ENCODE assay signal across 11 cellular contexts in genomic region chrX:66016905-66017658, GRCh38. TPM values are rescaled to one million over a fixed set of nuclear protein-coding genes. Genes with fewer than 3 reads are reported as not detected.
DNase-seq lines count a peak whose midpoint lies in the region; ATAC-seq and TF ChIP-seq lines count a peak whose summit lies in the region.
"Had no signal": no experiment of that assay in that cellular context is flagged by ENCODE, and none has a peak within 500 bp of the region (broad histone marks: within the 10 kb centered on the region; RNA-seq: fewer than 3 reads in every experiment).

No MANE protein-coding gene starts in this region.

- peak overlapping the region; percentile 28 for H3K4me3 ChIP-seq in duodenal mucosa (ENCODE audit: low read depth in 1 of 2, low read length in 2 of 2)
- no peak overlapping the region for H3K4me3 ChIP-seq in Caco-2 (ENCODE audit: low read depth, low read length)
- H3K4me3 ChIP-seq: cardiac muscle cell had no signal

- H3K27me3 ChIP-seq in duodenal mucosa (ENCODE audit: control insufficient read depth in 1 of 2, insufficient read depth in 2 of 2, low read length in 2 of 2) (no peaks in the 10 kb centered on the region), Caco-2 (replicated peaks; ENCODE audit: control insufficient read depth, insufficient read depth, low read length) (no peaks in the 10 kb centered on the region)
- H3K27me3 ChIP-seq: cardiac muscle cell had no signal

- H3K4me1 ChIP-seq in duodenal mucosa (ENCODE audit: control insufficient read depth in 1 of 2, insufficient read depth in 2 of 2, low read length in 2 of 2) (no peaks in the 10 kb centered on the region), Caco-2 (no peaks in the 10 kb centered on the region)

- no TSS peak for BruUV-seq in Caco-2 (replicated peaks; lab: Mats Ljungman, UMichigan)

- intact Hi-C loops in Caco-2 (cut with micrococcal nuclease; ENCODE audit: unreplicated experiment), result no loop called here

- H3K36me3 ChIP-seq in duodenal mucosa (ENCODE audit: control insufficient read depth in 1 of 2, insufficient read depth in 2 of 2, low read length in 2 of 2) (no peaks in the 10 kb centered on the region), Caco-2 (ENCODE audit: control insufficient read depth, insufficient read depth, low read length) (no peaks in the 10 kb centered on the region)
- H3K36me3 ChIP-seq: cardiac muscle cell had no signal

- no peak for DNase-seq in glutamatergic neuron
- DNase-seq in stimulated activated CD4-positive, alpha-beta T cell treated with anti-CD3 and anti-CD28 coated beads, Interleukin-4, amount 100 ng/mL, for 24 hours, result no peak
- no peak for DNase-seq in Caco-2
- DNase-seq in NCI-H2107 treated with DMSO at 0.1 percent for 48 hours (lab: John Stamatoyannopoulos, UW; ENCODE audit: unreplicated experiment), result no peak
- DNase-seq: hippocampal formation, NCI-H510A treated with DMSO at 0.1 percent for 48 hours had no signal

- CTCF ChIA-PET in Caco-2 (lab: Charles Lee), result no interaction called here

- H3K4me1 Mint-ChIP-seq in IgD-negative memory B cell (peaks cover 73 to 93% (median 82%) of the 10 kb centered on the region in 3 donors), glutamatergic neuron (ENCODE audit: low read depth, unreplicated experiment) (peaks cover 1% of the 10 kb centered on the region), Caco-2 (ENCODE audit: low read depth, unreplicated experiment) (no peaks in the 10 kb centered on the region)

- H3K27ac Mint-ChIP-seq in IgD-negative memory B cell, result peak overlapping the region; percentile 74 to 93 (median 88)
- no peak overlapping the region for H3K27ac Mint-ChIP-seq in glutamatergic neuron (ENCODE audit: unreplicated experiment)
- no peak overlapping the region for H3K27ac Mint-ChIP-seq in Caco-2 (ENCODE audit: unreplicated experiment)

- POLR2A ChIA-PET in Caco-2 (lab: Charles Lee), result no interaction called here

- no peak overlapping the region for H3K9ac ChIP-seq in duodenal mucosa (ENCODE audit: low read depth in 1 of 2, low read length in 2 of 2)

- TF ChIP-seq CTCF in C4-2B (conservative IDR thresholded peaks at IDR 0.05) (peak; percentile 12; the same call in 1 of the 2 replicates), glutamatergic neuron (IDR thresholded peaks at IDR 0.05; ENCODE audit: partially characterized antibody, unreplicated experiment) (no peak), Caco-2 (IDR thresholded peaks at IDR 0.05; ENCODE audit: insufficient read depth in 1 of 2, low read depth in 1 of 2, low read length in 1 of 2, severe bottlenecking in 1 of 2, unreplicated experiment in 1 of 2) (no peak)

- no peaks in the 10 kb centered on the region for H3K9me3 ChIP-seq in duodenal mucosa (ENCODE audit: control insufficient read depth in 1 of 2, low read length in 2 of 2)
- no peaks in the 10 kb centered on the region for H3K9me3 ChIP-seq in Caco-2

- H3K36me3 Mint-ChIP-seq in IgD-negative memory B cell, result peaks cover 4% of the 10 kb centered on the region
- no peaks in the 10 kb centered on the region for H3K36me3 Mint-ChIP-seq in glutamatergic neuron (ENCODE audit: unreplicated experiment)
- H3K36me3 Mint-ChIP-seq in Caco-2 (ENCODE audit: insufficient read depth, unreplicated experiment), result no peaks in the 10 kb centered on the region

- H3K27me3 Mint-ChIP-seq in IgD-negative memory B cell (peaks cover 6% of the 10 kb centered on the region), glutamatergic neuron (ENCODE audit: unreplicated experiment) (peaks cover 2% of the 10 kb centered on the region), Caco-2 (ENCODE audit: insufficient read depth, unreplicated experiment) (no peaks in the 10 kb centered on the region)

- H3K9me3 Mint-ChIP-seq in IgD-negative memory B cell, result no peaks in the 10 kb centered on the region
- no peaks in the 10 kb centered on the region for H3K9me3 Mint-ChIP-seq in glutamatergic neuron (ENCODE audit: unreplicated experiment)
- H3K9me3 Mint-ChIP-seq in Caco-2 (ENCODE audit: unreplicated experiment), result no peaks in the 10 kb centered on the region

- peak overlapping the region; percentile 27; the same call in 1 of the 2 replicates for H3K27ac ChIP-seq in C4-2B
- no peak overlapping the region for H3K27ac ChIP-seq in duodenal mucosa (ENCODE audit: low read depth, low read length)
- H3K27ac ChIP-seq: cardiac muscle cell had no signal

- H3K4me3 Mint-ChIP-seq in IgD-negative memory B cell, result peak overlapping the region; percentile 70 to 93 (median 89)
- H3K4me3 Mint-ChIP-seq in glutamatergic neuron (ENCODE audit: unreplicated experiment), result no peak overlapping the region
- H3K4me3 Mint-ChIP-seq in Caco-2 (ENCODE audit: unreplicated experiment), result no peak overlapping the region

- ATAC-seq in GM18858 (IDR thresholded peaks at IDR 0.05; ENCODE audit: unreplicated experiment), result peak; percentile 27

RNA-seq across cellular contexts. Expression of gene VSIG4, which starts 22.8 kb away (rescaled TPM):
- polyA plus RNA-seq in IgD-negative memory B cell, result not detected
- total RNA-seq in glutamatergic neuron (ENCODE audit: unreplicated experiment) (not detected), Caco-2 (2022) (not detected in 2 replicates)
- total RNA-seq: cardiac muscle cell had no signal
- polyA plus RNA-seq: cardiac muscle cell had no signal

Comparison
In these comparisons a context has a peak if more than half of its experiments do, and no peak if none do; other contexts are left out.
1. H3K27ac Mint-ChIP-seq: peak in IgD-negative memory B cell (3 of 3); none in glutamatergic neuron (single experiment) and Caco-2 (single experiment).
2. H3K4me3 Mint-ChIP-seq: peak in IgD-negative memory B cell (4 of 4); none in glutamatergic neuron (single experiment) and Caco-2 (single experiment).